16 cellular contexts compared by ENCODE assay signal in the genomic region with DNA sequence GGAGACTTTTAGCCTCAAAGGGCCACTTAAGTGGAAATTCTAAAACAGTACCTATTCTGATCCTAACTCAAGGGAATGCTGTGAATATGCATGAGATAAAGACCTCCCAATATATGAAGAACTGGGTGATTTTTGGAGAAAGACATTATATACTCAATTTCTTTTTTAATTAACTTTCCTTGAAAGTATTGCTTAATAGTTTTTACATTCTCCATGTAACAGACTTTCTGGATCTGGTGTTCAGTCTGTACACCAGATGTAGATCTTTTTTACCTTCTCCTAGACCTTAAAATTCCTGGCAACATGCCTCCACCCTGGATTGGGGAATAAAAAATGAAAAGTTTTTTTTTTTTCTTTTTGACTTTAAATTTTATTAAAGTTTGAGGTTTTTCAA. TPM values are rescaled to one million over a fixed set of nuclear protein-coding genes. Genes with fewer than 3 reads are reported as not detected.
DNase-seq lines count a peak whose midpoint lies in the region; ATAC-seq and TF ChIP-seq lines count a peak whose summit lies in the region.
"Had no signal": no experiment of that assay in that cellular context is flagged by ENCODE, and none has a peak within 500 bp of the region (broad histone marks: within the 10 kb centered on the region; RNA-seq: fewer than 3 reads in every experiment).

No MANE protein-coding gene starts in this region.

- H4K5ac ChIP-seq in IMR-90 (ENCODE audit: low read depth, low read length), result peak overlapping the region; percentile 93

- TF ChIP-seq CTCF in IMR-90 (conservative IDR thresholded peaks at IDR 0.05; ENCODE audit: low read depth, low read length) (no peak), breast epithelium (IDR thresholded peaks at IDR 0.05) (no peak), lower lobe of right lung (IDR thresholded peaks at IDR 0.05) (no peak)

- H3K27ac ChIP-seq in IMR-90 (ENCODE audit: insufficient read depth, low read length) (peak overlapping the region; percentile 98), breast epithelium (peak overlapping the region; percentile 97 to 99), lower lobe of right lung (peak overlapping the region; percentile 88), stomach smooth muscle (ENCODE audit: low read length) (peak overlapping the region; percentile 82)

- ATAC-seq in IMR-90 (ENCODE audit: low read depth), result no peak
- ATAC-seq in lower lobe of right lung, result no peak
- ATAC-seq: CD8-positive, alpha-beta T cell; stimulated activated naive CD8-positive, alpha-beta T cell treated with anti-CD3 and anti-CD28 coated beads, Interleukin-15, amount 100 ng/mL, for 72 hours had no signal

- DNase-seq in IMR-90 (no peak), breast epithelium (ENCODE audit: low spot score in 2 of 2) (no peak), lower lobe of right lung (no peak), GM19238 (ENCODE audit: insufficient read length, low spot score) (no peak), NCI-H187 (lab: John Stamatoyannopoulos, UW) (no peak), HuH-7.5 (ENCODE audit: low spot score) (no peak)
- DNase-seq in activated CD4-positive, alpha-beta T cell treated with anti-CD3 and anti-CD28 coated beads, Interleukin-2, amount 10 ng/mL, durations not matched to agents 7 days and 5 days, result no peak
- DNase-seq: activated CD4-positive, CD25-positive, alpha-beta regulatory T cell treated with anti-CD3 and anti-CD28 coated beads, Interleukin-2, amount 50 U/mL, for 72 hours; activated effector memory CD4-positive, alpha-beta T cell treated with anti-CD3 and anti-CD28 coated beads, Interleukin-2, amount 50 U/mL, for 16 hours; CD8-positive, alpha-beta T cell; dorsolateral prefrontal cortex; NCI-H526; stimulated activated CD4-positive, alpha-beta T cell treated with anti-CD3 and anti-CD28 coated beads, Interleukin-4, amount 100 ng/mL, for 1 hour; stimulated activated naive CD8-positive, alpha-beta T cell treated with anti-CD3 and anti-CD28 coated beads, Interleukin-15, amount 100 ng/mL, for 72 hours had no signal

- in situ Hi-C loops in IMR-90 (cut with MboI; ENCODE audit: low sequenced_read_pairs), result no loop called here

- H3K23ac ChIP-seq in IMR-90 (ENCODE audit: low read depth, low read length), result peak overlapping the region; percentile 96

- dilution Hi-C loops in IMR-90 (cut with HindIII; ENCODE audit: low sequenced_read_pairs, unreplicated experiment), result no loop called here

- intact Hi-C loops in IMR-90 (cut with micrococcal nuclease), result loop anchor here (1.0 to 10.0 kb wide), 3 partner anchors 103 to 1208 kb away; a partner anchor contains a TSS
- intact Hi-C loops in breast epithelium (cut with DNase I; ENCODE audit: low total_unique reads), result no loop called here
- intact Hi-C loops in lower lobe of right lung (cut with DNase I), result no loop called here

- peak overlapping the region; percentile 95 for H3K4me2 ChIP-seq in IMR-90 (ENCODE audit: low read depth, low read length)

- peak overlapping the region; percentile 94 for H2BK20ac ChIP-seq in IMR-90 (ENCODE audit: low read depth, low read length)

- peaks cover 8% of the 10 kb centered on the region for H3K9me1 ChIP-seq in IMR-90 (ENCODE audit: insufficient read depth, low read length)

- H3K9me3 Mint-ChIP-seq in activated CD4-positive, alpha-beta T cell treated with anti-CD3 and anti-CD28 coated beads, Interleukin-2, amount 10 ng/mL, durations not matched to agents 7 days and 5 days, result no peaks in the 10 kb centered on the region

- peak overlapping the region; percentile 99 for H3K56ac ChIP-seq in IMR-90 (ENCODE audit: extremely low read depth, insufficient read depth, low read length)

- H3K9me3 ChIP-seq in IMR-90 (ENCODE audit: control insufficient read depth, insufficient read depth, low read length) (peaks cover 4% of the 10 kb centered on the region), breast epithelium (peaks cover 0 to 14% of the 10 kb centered on the region in 2 donors), lower lobe of right lung (no peaks in the 10 kb centered on the region), stomach smooth muscle (ENCODE audit: control insufficient read depth in 2 of 2, low read length in 2 of 2) (peaks cover 0 to 3% of the 10 kb centered on the region in 2 donors)

- H4K20me1 ChIP-seq in IMR-90 (ENCODE audit: insufficient read depth, low read length), result no peaks in the 10 kb centered on the region

- CTCF ChIA-PET in IMR-90 (lab: Yijun Ruan, JAX), result no interaction called here
- CTCF ChIA-PET in activated CD4-positive, alpha-beta T cell treated with anti-CD3 and anti-CD28 coated beads, Interleukin-2, amount 10 ng/mL, durations not matched to agents 7 days and 5 days (lab: Charles Lee), result no interaction called here

- H3K27me3 ChIP-seq in IMR-90 (ENCODE audit: control insufficient read depth, insufficient read depth, low read length) (no peaks in the 10 kb centered on the region), breast epithelium (no peaks in the 10 kb centered on the region), lower lobe of right lung (ENCODE audit: low read depth) (no peaks in the 10 kb centered on the region), stomach smooth muscle (ENCODE audit: control insufficient read depth in 1 of 2, insufficient read depth in 2 of 2, low read length in 2 of 2) (no peaks in the 10 kb centered on the region)
- H3K27me3 ChIP-seq: dorsolateral prefrontal cortex had no signal

- H3K4me3 ChIP-seq in IMR-90 (ENCODE audit: insufficient read depth, low read depth, low read length), result peak overlapping the region; percentile 62
- H3K4me3 ChIP-seq in breast epithelium, result peak overlapping the region; percentile 60 to 74 (median 67)
- peak overlapping the region; percentile 53 for H3K4me3 ChIP-seq in lower lobe of right lung
- H3K4me3 ChIP-seq in stomach smooth muscle (ENCODE audit: low read length in 2 of 2), result peak overlapping the region; percentile 27 to 54

- peak overlapping the region; percentile 100 for H2BK120ac ChIP-seq in IMR-90 (ENCODE audit: low read depth, low read length)

- peak overlapping the region; percentile 38 for H2AK5ac ChIP-seq in IMR-90 (ENCODE audit: low read depth, low read length)

- H3K14ac ChIP-seq in IMR-90 (replicated peaks; ENCODE audit: low read depth, low read length), result peak overlapping the region; percentile 100

- H3K4me1 ChIP-seq in IMR-90 (ENCODE audit: control insufficient read depth, insufficient read depth, low read length), result peaks cover 14% of the 10 kb centered on the region
- peaks cover 3 to 8% of the 10 kb centered on the region in 2 donors for H3K4me1 ChIP-seq in breast epithelium
- H3K4me1 ChIP-seq in lower lobe of right lung, result peaks cover 33% of the 10 kb centered on the region
- peaks cover 4% of the 10 kb centered on the region for H3K4me1 ChIP-seq in stomach smooth muscle (ENCODE audit: control insufficient read depth, insufficient read depth, low read length)

- H2AK9ac ChIP-seq in IMR-90 (replicated peaks; ENCODE audit: low read depth, low read length, poor library complexity), result peak overlapping the region; percentile 93

- H3K36me3 ChIP-seq in IMR-90 (ENCODE audit: control insufficient read depth, insufficient read depth, low read length) (peaks cover 8% of the 10 kb centered on the region), breast epithelium (no peaks in the 10 kb centered on the region), lower lobe of right lung (no peaks in the 10 kb centered on the region), stomach smooth muscle (ENCODE audit: control insufficient read depth in 2 of 2, insufficient read depth in 2 of 2, low read length in 2 of 2) (no peaks in the 10 kb centered on the region)

- H3K9ac ChIP-seq in IMR-90 (ENCODE audit: low read depth, low read length) (peak overlapping the region; percentile 97), stomach smooth muscle (ENCODE audit: low read length in 2 of 2) (peak overlapping the region; percentile 36 to 68)

- no peaks in the 10 kb centered on the region for H3K36me3 Mint-ChIP-seq in activated CD4-positive, alpha-beta T cell treated with anti-CD3 and anti-CD28 coated beads, Interleukin-2, amount 10 ng/mL, durations not matched to agents 7 days and 5 days (ENCODE audit: low read depth)
- H3K36me3 Mint-ChIP-seq: CD8-positive, alpha-beta T cell had no signal

- H3K79me1 ChIP-seq in IMR-90 (ENCODE audit: low read depth in 1 of 2, low read length in 2 of 2), result peaks cover 17 to 23% of the 10 kb centered on the region in 2 experiments

- TF ChIP-seq POLR2A in IMR-90 (IDR thresholded peaks at IDR 0.05; ENCODE audit: low read depth, low read length), result no peak
- TF ChIP-seq POLR2A in breast epithelium (IDR thresholded peaks at IDR 0.05), result no peak

- POLR2A ChIA-PET in IMR-90 (lab: Charles Lee; ENCODE audit: unreplicated experiment), result no interaction called here
- POLR2A ChIA-PET in activated CD4-positive, alpha-beta T cell treated with anti-CD3 and anti-CD28 coated beads, Interleukin-2, amount 10 ng/mL, durations not matched to agents 7 days and 5 days (lab: Charles Lee), result no interaction called here

- H2AFZ ChIP-seq in IMR-90 (replicated peaks; ENCODE audit: low read length, poor library complexity), result peak overlapping the region; percentile 45

- no peak overlapping the region for H3K27ac Mint-ChIP-seq in activated CD4-positive, alpha-beta T cell treated with anti-CD3 and anti-CD28 coated beads, Interleukin-2, amount 10 ng/mL, durations not matched to agents 7 days and 5 days
- H3K27ac Mint-ChIP-seq: CD8-positive, alpha-beta T cell; stimulated activated naive CD8-positive, alpha-beta T cell treated with anti-CD3 and anti-CD28 coated beads, Interleukin-15, amount 100 ng/mL, for 72 hours had no signal

- peak overlapping the region; percentile 100 for H2BK5ac ChIP-seq in IMR-90 (ENCODE audit: low read depth, low read length, poor library complexity, severe bottlenecking)

- peak overlapping the region; percentile 97; the same call in 2 of the 3 replicates for H2BK15ac ChIP-seq in IMR-90 (ENCODE audit: low read depth, low read length)

- BruUV-seq in IMR-90 (replicated peaks; lab: Mats Ljungman, UMichigan), result no TSS peak

- no peaks in the 10 kb centered on the region for H3K4me1 Mint-ChIP-seq in activated CD4-positive, alpha-beta T cell treated with anti-CD3 and anti-CD28 coated beads, Interleukin-2, amount 10 ng/mL, durations not matched to agents 7 days and 5 days
- H3K4me1 Mint-ChIP-seq: stimulated activated naive CD8-positive, alpha-beta T cell treated with anti-CD3 and anti-CD28 coated beads, Interleukin-15, amount 100 ng/mL, for 72 hours had no signal

- H3K27me3 Mint-ChIP-seq in activated CD4-positive, alpha-beta T cell treated with anti-CD3 and anti-CD28 coated beads, Interleukin-2, amount 10 ng/mL, durations not matched to agents 7 days and 5 days, result peaks cover 11% of the 10 kb centered on the region
- H3K27me3 Mint-ChIP-seq: stimulated activated naive CD8-positive, alpha-beta T cell treated with anti-CD3 and anti-CD28 coated beads, Interleukin-15, amount 100 ng/mL, for 72 hours had no signal

- peak overlapping the region; percentile 98 for H3K18ac ChIP-seq in IMR-90 (ENCODE audit: low read depth, low read length)

- peak overlapping the region; percentile 95 to 100 for H4K8ac ChIP-seq in IMR-90 (ENCODE audit: low read depth in 2 of 2, low read length in 2 of 2)

- no peak for TF ChIP-seq RAD21 in IMR-90 (IDR thresholded peaks at IDR 0.05; ENCODE audit: low read length)

- peak overlapping the region; percentile 100 for H4K91ac ChIP-seq in IMR-90 (ENCODE audit: insufficient read depth, low read depth, low read length)

- H3K4me3 Mint-ChIP-seq in activated CD4-positive, alpha-beta T cell treated with anti-CD3 and anti-CD28 coated beads, Interleukin-2, amount 10 ng/mL, durations not matched to agents 7 days and 5 days, result no peak overlapping the region
- H3K4me3 Mint-ChIP-seq: CD8-positive, alpha-beta T cell; stimulated activated naive CD8-positive, alpha-beta T cell treated with anti-CD3 and anti-CD28 coated beads, Interleukin-15, amount 100 ng/mL, for 72 hours had no signal

- H3K4ac ChIP-seq in IMR-90 (ENCODE audit: low read depth, low read length), result peak overlapping the region; percentile 100

RNA-seq across cellular contexts. Expression of a gene that starts 0.8 kb away (rescaled TPM):
- 74.7 and 108 TPM in 2 replicates for total RNA-seq in IMR-90 (2012; rRNA removed)
- polyA plus RNA-seq in IMR-90 (2012; rRNA removed), result 76.1 and 79.7 TPM in 2 replicates
- polyA plus RNA-seq in IMR-90 (2012; cell fraction: cytosol; rRNA removed), result 127 and 153 TPM in 2 replicates
- polyA plus RNA-seq in IMR-90 (2012; cell fraction: nucleus; rRNA removed; ENCODE audit: low replicate concordance), result 46.1 and 57.3 TPM in 2 replicates
- total RNA-seq in breast epithelium, result 1,000 to 10,000 TPM in 2 of 3 donors, 100 to 1,000 TPM in 1; 987 to 2,750 (median 1,078) TPM
- total RNA-seq in lower lobe of right lung, result 162 TPM
- total RNA-seq in activated CD4-positive, alpha-beta T cell treated with anti-CD3 and anti-CD28 coated beads, Interleukin-2, amount 10 ng/mL, durations not matched to agents 7 days and 5 days, result not detected
- total RNA-seq: CD8-positive, alpha-beta T cell had no signal
- polyA plus RNA-seq: neural cell had no signal

Comparison
In these comparisons a context has a peak if more than half of its experiments do, and no peak if none do; other contexts are left out.
1. RNA of a gene that starts 0.8 kb away (total RNA-seq): 987 to 2,750 TPM in breast epithelium, 162 TPM in lower lobe of right lung (single experiment) and 74.7 to 108 TPM in IMR-90; not detected in activated CD4-positive, alpha-beta T cell treated with anti-CD3 and anti-CD28 coated beads, Interleukin-2, amount 10 ng/mL, durations not matched to agents 7 days and 5 days; every median in the first group is over 10 times any median in the second.
2. Peak in every context shown above with its lines, with median percentiles within 50 percentile points of each other: H3K27ac ChIP-seq and H3K4me3 ChIP-seq.